Comparison of ENCODE assay signal across 14 cellular contexts in genomic region chr9:130780415-130780814, GRCh38. TPM values are rescaled to one million over a fixed set of nuclear protein-coding genes. Genes with fewer than 3 reads are reported as not detected.
DNase-seq lines count a peak whose midpoint lies in the region; ATAC-seq, FAIRE-seq and TF ChIP-seq lines count a peak whose summit lies in the region.
"Had no signal": no experiment of that assay in that cellular context is flagged by ENCODE, and none has a peak within 500 bp of the region (broad histone marks: within the 10 kb centered on the region; RNA-seq: fewer than 3 reads in every experiment).

No MANE protein-coding gene starts in this region.

- no peak for TF ChIP-seq EP300 in gastroesophageal sphincter (IDR thresholded peaks at IDR 0.05)

- WGBS in mammary epithelial cell (ENCODE audit: low coverage, missing lambda C conversion rate): 80% methylated on average over 4 of the region's 4 CpGs
- WGBS in gastroesophageal sphincter (ENCODE audit: low coverage in 1 of 2), 2 donors: 8 to 10% methylated on average over 4 of the region's 4 CpGs
- WGBS in small intestine, 3 donors: 54 to 82% (median 79%) methylated on average over 4 of the region's 4 CpGs

- DNase-seq in MCF 10A (ENCODE audit: unreplicated experiment) (peak; percentile 6), mammary epithelial cell (no peak), uterus (no peak), small intestine (no peak), NOMO-1 treated with dmso at 0.1 percent for 144 hours (lab: John Stamatoyannopoulos, UW; ENCODE audit: unreplicated experiment) (no peak)
- DNase-seq in naive thymus-derived CD8-positive, alpha-beta T cell: no peak
- DNase-seq: 8988T; Kasumi-1; NCI-H2081 treated with DMSO at 0.1 percent for 48 hours; stimulated activated CD4-positive, alpha-beta T cell treated with anti-CD3 and anti-CD28 coated beads, Interleukin-4, amount 100 ng/mL, for 1 hour had no signal

- peak overlapping the region; percentile 62 for H3K4me3 Mint-ChIP-seq in MCF 10A (ENCODE audit: unreplicated experiment)
- no peak overlapping the region for H3K4me3 Mint-ChIP-seq in naive thymus-derived CD8-positive, alpha-beta T cell
- H3K4me3 Mint-ChIP-seq: stimulated activated naive CD8-positive, alpha-beta T cell treated with anti-CD3 and anti-CD28 coated beads, Interleukin-15, Interleukin-2, amounts not matched to agents 100 ng/mL and 50 ng/mL, for 24 hours had no signal

- no peak for TF ChIP-seq POLR2A in gastroesophageal sphincter (IDR thresholded peaks at IDR 0.05)
- TF ChIP-seq POLR2A in uterus (IDR thresholded peaks at IDR 0.05): no peak

- H3K27ac ChIP-seq in mammary epithelial cell (ENCODE audit: insufficient read depth, low read depth, low read length): no peak overlapping the region
- H3K27ac ChIP-seq in gastroesophageal sphincter: peak overlapping the region; percentile 88 to 100 (median 92)
- H3K27ac ChIP-seq in parathyroid adenoma: peak overlapping the region; percentile 72
- H3K27ac ChIP-seq in uterus: peak overlapping the region; percentile 93 to 99
- H3K27ac ChIP-seq in small intestine (ENCODE audit: low read depth in 1 of 2, low read length in 1 of 2): peak overlapping the region in 1 of 2 donors; percentile 89

- H3K79me2 ChIP-seq in mammary epithelial cell (ENCODE audit: insufficient read depth, low read length) (peaks cover 33% of the 10 kb centered on the region), parathyroid adenoma (peaks cover 22% of the 10 kb centered on the region)

- peaks cover 32% of the 10 kb centered on the region for H3K4me1 Mint-ChIP-seq in MCF 10A (ENCODE audit: insufficient read depth, unreplicated experiment)
- peaks cover 6 to 31% (median 13%) of the 10 kb centered on the region in 4 donors for H3K4me1 Mint-ChIP-seq in naive thymus-derived CD8-positive, alpha-beta T cell

- CTCF ChIA-PET in MCF 10A (lab: Yijun Ruan, JAX) (interaction anchor here (2.0 to 2.4 kb wide), 2 partner anchors 66 to 86 kb away, joined by 6 to 15 read pairs; no protein-coding TSS in a partner anchor), mammary epithelial cell (lab: Charles Lee; ENCODE audit: low non-redundant PET) (no interaction called here)

- H3K27me3 Mint-ChIP-seq in MCF 10A (ENCODE audit: insufficient read depth, unreplicated experiment): no peaks in the 10 kb centered on the region
- H3K27me3 Mint-ChIP-seq in naive thymus-derived CD8-positive, alpha-beta T cell: no peaks in the 10 kb centered on the region
- H3K27me3 Mint-ChIP-seq: stimulated activated naive CD8-positive, alpha-beta T cell treated with anti-CD3 and anti-CD28 coated beads, Interleukin-15, Interleukin-2, amounts not matched to agents 100 ng/mL and 50 ng/mL, for 24 hours had no signal

- peak; percentile 16 for ATAC-seq in gastroesophageal sphincter
- ATAC-seq in naive thymus-derived CD8-positive, alpha-beta T cell: no peak

- H3K9me3 ChIP-seq in mammary epithelial cell (replicated peaks; ENCODE audit: insufficient read depth, low read length) (peaks cover 1% of the 10 kb centered on the region), gastroesophageal sphincter (no peaks in the 10 kb centered on the region), parathyroid adenoma (ENCODE audit: control insufficient read depth, low read length) (no peaks in the 10 kb centered on the region), uterus (no peaks in the 10 kb centered on the region), small intestine (ENCODE audit: control insufficient read depth, low read depth) (no peaks in the 10 kb centered on the region)

- TF ChIP-seq CTCF in MCF 10A (IDR thresholded peaks at IDR 0.05; ENCODE audit: unreplicated experiment): no peak
- TF ChIP-seq CTCF in mammary epithelial cell (conservative IDR thresholded peaks at IDR 0.05 in 1 of 2, IDR thresholded peaks at IDR 0.05 in 1 of 2; ENCODE audit: extremely low read depth in 1 of 2, insufficient read depth in 1 of 2, low read depth in 1 of 2, low read length in 2 of 2): no peak
- no peak for TF ChIP-seq CTCF in gastroesophageal sphincter (IDR thresholded peaks at IDR 0.05)
- TF ChIP-seq CTCF in parathyroid adenoma (IDR thresholded peaks at IDR 0.05): no peak
- no peak for TF ChIP-seq CTCF in uterus (IDR thresholded peaks at IDR 0.05)

- H3K27me3 ChIP-seq in mammary epithelial cell (ENCODE audit: insufficient read depth, low read length) (no peaks in the 10 kb centered on the region), gastroesophageal sphincter (no peaks in the 10 kb centered on the region), parathyroid adenoma (ENCODE audit: control insufficient read depth, insufficient read depth, low read length) (no peaks in the 10 kb centered on the region), uterus (no peaks in the 10 kb centered on the region), small intestine (ENCODE audit: control insufficient read depth in 2 of 2, insufficient read depth in 2 of 2, low read length in 2 of 2) (no peaks in the 10 kb centered on the region)

- H3K9ac ChIP-seq in mammary epithelial cell (ENCODE audit: insufficient read depth, low read length) (no peak overlapping the region), parathyroid adenoma (no peak overlapping the region)

- H3K4me1 ChIP-seq in mammary epithelial cell (ENCODE audit: insufficient read depth, low read length): no peaks in the 10 kb centered on the region
- peaks cover 17 to 65% (median 35%) of the 10 kb centered on the region in 3 donors for H3K4me1 ChIP-seq in gastroesophageal sphincter
- H3K4me1 ChIP-seq in parathyroid adenoma: no peaks in the 10 kb centered on the region
- H3K4me1 ChIP-seq in uterus: peaks cover 17 to 21% of the 10 kb centered on the region in 2 donors
- peaks cover 0 to 11% of the 10 kb centered on the region in 2 donors for H3K4me1 ChIP-seq in small intestine (ENCODE audit: control insufficient read depth in 2 of 2, insufficient read depth in 1 of 2, low read depth in 1 of 2, low read length in 1 of 2)

- dilution Hi-C loops in mammary epithelial cell (cut with HindIII; ENCODE audit: low sequenced_read_pairs): no loop called here

- H2AFZ ChIP-seq in mammary epithelial cell (ENCODE audit: low read depth, low read length) (no peak overlapping the region), parathyroid adenoma (no peak overlapping the region)

- in situ Hi-C loops in mammary epithelial cell (cut with MboI; ENCODE audit: low sequenced_read_pairs in 2 of 2): no loop called here

- H3K27ac Mint-ChIP-seq in MCF 10A (ENCODE audit: low read depth, unreplicated experiment): peak overlapping the region; percentile 96
- no peak overlapping the region for H3K27ac Mint-ChIP-seq in naive thymus-derived CD8-positive, alpha-beta T cell
- H3K27ac Mint-ChIP-seq: stimulated activated naive CD8-positive, alpha-beta T cell treated with anti-CD3 and anti-CD28 coated beads, Interleukin-15, Interleukin-2, amounts not matched to agents 100 ng/mL and 50 ng/mL, for 24 hours had no signal

- intact Hi-C loops in MCF 10A (cut with micrococcal nuclease): loop anchor here (2.0 kb wide), 1 partner anchor 54 kb away; the partner anchor contains the start of gene ABL1
- intact Hi-C loops in mammary epithelial cell (cut with micrococcal nuclease): no loop called here
- intact Hi-C loops in uterus (cut with DNase I; ENCODE audit: low total_unique reads): loop anchor here (10.0 kb wide), 1 partner anchor 54 kb away; the partner anchor contains the start of gene ABL1

- BruUV-seq in MCF 10A (replicated peaks; lab: Mats Ljungman, UMichigan) (TSS peak; percentile 95), mammary epithelial cell (replicated peaks; lab: Mats Ljungman, UMichigan) (no TSS peak)

- H3K36me3 Mint-ChIP-seq in MCF 10A (ENCODE audit: insufficient read depth, unreplicated experiment): peaks cover 3% of the 10 kb centered on the region
- H3K36me3 Mint-ChIP-seq in naive thymus-derived CD8-positive, alpha-beta T cell: peaks cover 0 to 7% (median 3%) of the 10 kb centered on the region in 3 donors

- H3K4me3 ChIP-seq in mammary epithelial cell (replicated peaks in 1 of 3; ENCODE audit: insufficient read depth in 1 of 3, low read depth in 2 of 3, low read length in 3 of 3): no peak overlapping the region
- H3K4me3 ChIP-seq in gastroesophageal sphincter: peak overlapping the region; percentile 45 to 56
- H3K4me3 ChIP-seq in parathyroid adenoma (ENCODE audit: low read depth, low read length): no peak overlapping the region
- peak overlapping the region; percentile 32 to 38 for H3K4me3 ChIP-seq in uterus
- no peak overlapping the region for H3K4me3 ChIP-seq in small intestine (ENCODE audit: low read depth in 1 of 2, low read length in 2 of 2)

- H4K20me1 ChIP-seq in mammary epithelial cell (ENCODE audit: insufficient read depth, low read length): no peaks in the 10 kb centered on the region

- POLR2A ChIA-PET in MCF 10A (lab: Yijun Ruan, JAX): interaction anchor here (0.6 to 6.0 kb wide), 14 partner anchors 9 to 1670 kb away, joined by 3 to 76 read pairs (median 3); partner anchors contain the start of genes ABL1, CRAT, EXOSC2 and NUP214
- POLR2A ChIA-PET in naive thymus-derived CD8-positive, alpha-beta T cell (lab: Charles Lee): no interaction called here

- peaks cover 8% of the 10 kb centered on the region for H3K9me3 Mint-ChIP-seq in MCF 10A (ENCODE audit: unreplicated experiment)
- peaks cover 0 to 3% (median 0%) of the 10 kb centered on the region in 9 donors for H3K9me3 Mint-ChIP-seq in naive thymus-derived CD8-positive, alpha-beta T cell

- H3K36me3 ChIP-seq in mammary epithelial cell (ENCODE audit: insufficient read depth, low read length) (no peaks in the 10 kb centered on the region), gastroesophageal sphincter (no peaks in the 10 kb centered on the region), parathyroid adenoma (ENCODE audit: control insufficient read depth, insufficient read depth, low read length) (no peaks in the 10 kb centered on the region), uterus (no peaks in the 10 kb centered on the region), small intestine (ENCODE audit: control insufficient read depth in 2 of 2, insufficient read depth in 2 of 2, low read length in 2 of 2) (no peaks in the 10 kb centered on the region)

- FAIRE-seq in small intestine (lab: Jason Lieb, UNC): no peak
- FAIRE-seq: endothelial cell of umbilical vein had no signal

- H3K4me2 ChIP-seq in mammary epithelial cell (ENCODE audit: insufficient read depth, low read depth, low read length): no peak overlapping the region
- H3K4me2 ChIP-seq in parathyroid adenoma (ENCODE audit: low read length): peak overlapping the region; percentile 23

RNA-seq across cellular contexts. Expression of gene ABL1, which starts 54.6 kb away (rescaled TPM):
- total RNA-seq in MCF 10A (2022) (67.5 TPM in 2 replicates), mammary epithelial cell (10 to 100 TPM; 50.5 to 52.8 TPM), gastroesophageal sphincter (100 to 1,000 TPM in 3 of 4 donors, 10 to 100 TPM in 1; 81.4 to 147 (median 125) TPM), uterus (100 to 1,000 TPM in 1 of 4 donors, 10 to 100 TPM in 3; 22.5 to 117 (median 57.8) TPM)
- polyA plus RNA-seq in mammary epithelial cell (19.4 TPM), small intestine (10 to 100 TPM in 2 of 3 donors, 1 to 10 TPM in 1; 8.7 to 42.1 (median 14.1) TPM)
- polyA minus RNA-seq in mammary epithelial cell: 90.2 TPM
- 10 to 100 TPM; 34.3 to 38.9 TPM for total RNA-seq in naive thymus-derived CD8-positive, alpha-beta T cell
- 10 to 100 TPM in 2 of 3 donors, 1 to 10 TPM in 1; 6.4 to 16.8 (median 11.0) TPM for polyA plus RNA-seq in naive thymus-derived CD8-positive, alpha-beta T cell

Comparison
In these comparisons a context has a peak if more than half of its experiments do, and no peak if none do; other contexts are left out.
1. H3K4me3 ChIP-seq: peak in gastroesophageal sphincter (2 of 2) and uterus (2 of 2); none in mammary epithelial cell (0 of 3), parathyroid adenoma (single experiment) and small intestine (0 of 2).